In the genomic region with DNA sequence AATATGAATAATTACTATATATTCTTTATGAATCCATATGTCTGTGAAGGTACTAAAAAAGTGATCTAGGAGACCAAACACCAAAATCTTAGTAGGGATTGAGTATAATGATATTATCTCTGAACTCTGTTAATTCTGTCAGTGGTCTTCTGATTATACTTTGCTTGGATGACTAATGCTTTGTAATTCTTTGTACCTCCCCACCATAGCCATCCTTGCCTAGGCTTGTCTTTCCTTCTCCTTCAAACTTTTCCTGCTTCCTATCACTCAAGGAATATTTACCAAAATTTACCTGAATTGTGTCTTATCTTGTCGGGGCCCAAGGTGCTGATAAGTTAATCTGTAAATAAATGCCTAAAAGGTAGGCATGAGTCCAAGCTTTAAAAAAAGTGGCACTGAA, we compare ENCODE assay signal across 24 cellular contexts. TPM values are rescaled to one million over a fixed set of nuclear protein-coding genes. Genes with fewer than 3 reads are reported as not detected.
DNase-seq lines count a peak whose midpoint lies in the region; ATAC-seq, FAIRE-seq and TF ChIP-seq lines count a peak whose summit lies in the region.
"Had no signal": no experiment of that assay in that cellular context is flagged by ENCODE, and none has a peak within 500 bp of the region (broad histone marks: within the 10 kb centered on the region; RNA-seq: fewer than 3 reads in every experiment).

No MANE protein-coding gene starts in this region.

- no peaks in the 10 kb centered on the region for H3K9me3 Mint-ChIP-seq in astrocyte (ENCODE audit: unreplicated experiment)
- H3K9me3 Mint-ChIP-seq: activated naive CD4-positive, alpha-beta T cell treated with anti-CD3 and anti-CD28 coated beads, Interleukin-2, amount 50 U/mL, for 24 hours; neural crest cell had no signal

- H3K9me3 ChIP-seq in astrocyte (ENCODE audit: insufficient read depth, low read depth, low read length) (no peaks in the 10 kb centered on the region), gastroesophageal sphincter (no peaks in the 10 kb centered on the region), sigmoid colon (no peaks in the 10 kb centered on the region), PC-9 (ENCODE audit: insufficient read depth, low read depth) (no peaks in the 10 kb centered on the region)
- H3K9me3 ChIP-seq: heart left ventricle, mucosa of descending colon, prostate gland had no signal

- H3K79me2 ChIP-seq in astrocyte (ENCODE audit: insufficient read depth, low read length) (no peaks in the 10 kb centered on the region), PC-9 (ENCODE audit: low read depth) (no peaks in the 10 kb centered on the region)

- H3K4me1 ChIP-seq in astrocyte (ENCODE audit: insufficient read depth, low read length) (peaks cover 18% of the 10 kb centered on the region), gastroesophageal sphincter (peaks cover 0 to 19% (median 0%) of the 10 kb centered on the region in 3 donors), sigmoid colon (peaks cover 0 to 24% (median 9%) of the 10 kb centered on the region in 4 donors), PC-9 (replicated peaks; ENCODE audit: insufficient read depth) (no peaks in the 10 kb centered on the region)
- H3K4me1 ChIP-seq: prostate gland had no signal

- no peaks in the 10 kb centered on the region; the same call in 1 of the 2 replicates for H3K9me2 ChIP-seq in PC-9 (ENCODE audit: insufficient read depth)

- H3K36me3 Mint-ChIP-seq in astrocyte (ENCODE audit: low read depth, unreplicated experiment) = no peaks in the 10 kb centered on the region
- H3K36me3 Mint-ChIP-seq: activated naive CD4-positive, alpha-beta T cell treated with anti-CD3 and anti-CD28 coated beads, Interleukin-2, amount 50 U/mL, for 24 hours; CD14-positive monocyte had no signal

- peak overlapping the region; percentile 1 for H3K27ac Mint-ChIP-seq in astrocyte (ENCODE audit: unreplicated experiment)
- H3K27ac Mint-ChIP-seq: activated naive CD4-positive, alpha-beta T cell treated with anti-CD3 and anti-CD28 coated beads, Interleukin-2, amount 50 U/mL, for 24 hours; CD14-positive monocyte had no signal

- H3K9ac ChIP-seq in astrocyte (ENCODE audit: low read length) = no peak overlapping the region
- H3K9ac ChIP-seq: KMS-11 had no signal

- no peaks in the 10 kb centered on the region for H3K27me3 Mint-ChIP-seq in astrocyte (ENCODE audit: low read depth, unreplicated experiment)

- FAIRE-seq in astrocyte (lab: Jason Lieb, UNC) = no peak
- FAIRE-seq: colon, D721Med, urothelium cell line had no signal

- DNase-seq in HPDE6-E6E7 (ENCODE audit: extremely low spot score) (peak; percentile 3), astrocyte (ENCODE audit: low read depth) (peak; percentile 7), sigmoid colon (no peak), NCI-H524 treated with DMSO at 0.1 percent for 48 hours (lab: John Stamatoyannopoulos, UW) (no peak), PC-9 (no peak)
- DNase-seq: activated CD4-positive, alpha-beta T cell treated with anti-CD3 and anti-CD28 coated beads for 4 hours; mucosa of descending colon; NCI-H2029; NCI-H446; SHP77 treated with DMSO at 0.1 percent for 48 hours; stimulated activated CD4-positive, alpha-beta T cell treated with anti-CD3 and anti-CD28 coated beads, Interleukin-1b, Interleukin-23, amount 100 ng/mL, for 48 hours; substantia nigra had no signal

- WGBS in gastroesophageal sphincter (ENCODE audit: low coverage in 1 of 2), 2 donors = 56 to 100% methylated on average over 1 of the region's 1 CpG
- WGBS in sigmoid colon, 2 donors = 46 to 80% methylated on average over 1 of the region's 1 CpG

- TF ChIP-seq POLR2A in gastroesophageal sphincter (IDR thresholded peaks at IDR 0.05) (no peak), sigmoid colon (IDR thresholded peaks at IDR 0.05) (no peak)

- no peak for TF ChIP-seq CTCF in astrocyte (IDR thresholded peaks at IDR 0.05; ENCODE audit: insufficient read depth, low read depth, low read length)
- TF ChIP-seq CTCF in gastroesophageal sphincter (IDR thresholded peaks at IDR 0.05) = no peak
- TF ChIP-seq CTCF in sigmoid colon (IDR thresholded peaks at IDR 0.05) = no peak
- TF ChIP-seq CTCF in PC-9 (conservative IDR thresholded peaks at IDR 0.05) = no peak

- H3F3A ChIP-seq in PC-9 (ENCODE audit: insufficient read depth, low read depth) = no peaks in the 10 kb centered on the region

- ATAC-seq in gastroesophageal sphincter = no peak
- no peak for ATAC-seq in GM18907 (IDR thresholded peaks at IDR 0.05; ENCODE audit: unreplicated experiment)
- ATAC-seq: left lobe of liver, mucosa of descending colon had no signal

- H2AFZ ChIP-seq in astrocyte (ENCODE audit: low read depth, low read length) (no peak overlapping the region), PC-9 (no peak overlapping the region)

- H3K27ac ChIP-seq in astrocyte (ENCODE audit: low read depth, low read length) (no peak overlapping the region), gastroesophageal sphincter (peak overlapping the region in 3 of 4 donors; percentile 48 to 74 (median 50)), sigmoid colon (peak overlapping the region; percentile 37 to 74 (median 70)), PC-9 (no peak overlapping the region)
- H3K27ac ChIP-seq: KMS-11, prostate gland had no signal

- POLR2A ChIA-PET in PC-9 (lab: Charles Lee; ENCODE audit: unreplicated experiment) = no interaction called here

- no peaks in the 10 kb centered on the region for H4K20me1 ChIP-seq in astrocyte (ENCODE audit: insufficient read depth, low read length)
- H4K20me1 ChIP-seq in PC-9 (ENCODE audit: insufficient read depth) = no peaks in the 10 kb centered on the region

- TF ChIP-seq EP300 in gastroesophageal sphincter (IDR thresholded peaks at IDR 0.05) (no peak), sigmoid colon (IDR thresholded peaks at IDR 0.05) (no peak)

- H3K4me2 ChIP-seq in astrocyte (ENCODE audit: low read length) (no peak overlapping the region), PC-9 (no peak overlapping the region)
- H3K4me2 ChIP-seq: KMS-11 had no signal

- BruUV-seq in PC-9 (replicated peaks; lab: Mats Ljungman, UMichigan) = no TSS peak

- intact Hi-C loops in sigmoid colon (cut with DNase I) = no loop called here
- intact Hi-C loops in PC-9 (cut with micrococcal nuclease; ENCODE audit: unreplicated experiment) = no loop called here

- peaks cover 20% of the 10 kb centered on the region for H3K4me1 Mint-ChIP-seq in astrocyte (ENCODE audit: low read depth, unreplicated experiment)
- H3K4me1 Mint-ChIP-seq: activated naive CD4-positive, alpha-beta T cell treated with anti-CD3 and anti-CD28 coated beads, Interleukin-2, amount 50 U/mL, for 24 hours; CD14-positive monocyte had no signal

- H3K36me3 ChIP-seq in astrocyte (ENCODE audit: insufficient read depth, low read length) (no peaks in the 10 kb centered on the region), gastroesophageal sphincter (no peaks in the 10 kb centered on the region), sigmoid colon (no peaks in the 10 kb centered on the region), PC-9 (ENCODE audit: low read depth) (no peaks in the 10 kb centered on the region)
- H3K36me3 ChIP-seq: heart left ventricle, prostate gland had no signal

- no peak overlapping the region for H3K4me3 Mint-ChIP-seq in astrocyte (ENCODE audit: unreplicated experiment)
- H3K4me3 Mint-ChIP-seq: activated naive CD4-positive, alpha-beta T cell treated with anti-CD3 and anti-CD28 coated beads, Interleukin-2, amount 50 U/mL, for 24 hours; CD14-positive monocyte; neural crest cell had no signal

- CTCF ChIA-PET in PC-9 (lab: Charles Lee) = no interaction called here

- H3K4me3 ChIP-seq in astrocyte (ENCODE audit: insufficient read depth, low read depth, low read length) (no peak overlapping the region), gastroesophageal sphincter (no peak overlapping the region), sigmoid colon (no peak overlapping the region), PC-9 (no peak overlapping the region)
- H3K4me3 ChIP-seq: mucosa of descending colon, prostate gland had no signal

- H3K27me3 ChIP-seq in astrocyte (ENCODE audit: insufficient read depth, low read length) = no peaks in the 10 kb centered on the region
- H3K27me3 ChIP-seq in gastroesophageal sphincter = no peaks in the 10 kb centered on the region
- no peaks in the 10 kb centered on the region for H3K27me3 ChIP-seq in sigmoid colon
- no peaks in the 10 kb centered on the region for H3K27me3 ChIP-seq in PC-9 (ENCODE audit: insufficient read depth, low read depth)
- H3K27me3 ChIP-seq: heart left ventricle had no signal

RNA-seq across cellular contexts. Expression of gene RGS5, which starts 0.8 kb away (rescaled TPM):
- total RNA-seq in astrocyte (16.5 and 24.1 TPM in 2 replicates), gastroesophageal sphincter (100 to 1,000 TPM; 267 to 427 (median 386) TPM), sigmoid colon (100 to 1,000 TPM; 155 to 285 (median 187) TPM), PC-9 (2021) (3.6 and 6.6 TPM in 2 replicates)
- polyA plus RNA-seq in sigmoid colon = 10 to 100 TPM in 1 of 3 donors, 1 to 10 TPM in 2; 2.8 to 26.0 (median 7.2) TPM
- polyA plus RNA-seq: CD14-positive monocyte had no signal

Comparison
In these comparisons a context has a peak if more than half of its experiments do, and no peak if none do; other contexts are left out.
1. DNase-seq: peak in HPDE6-E6E7 (single experiment) and astrocyte (single experiment); none in sigmoid colon (single experiment), NCI-H524 treated with DMSO at 0.1 percent for 48 hours (single experiment) and PC-9 (0 of 2).
2. H3K27ac ChIP-seq: peak in gastroesophageal sphincter (3 of 4) and sigmoid colon (4 of 4); none in astrocyte (single experiment) and PC-9 (single experiment).